1 cellular context compared by ENCODE assay signal in genomic region chr3:13282528-13282985, GRCh38.
TF ChIP-seq lines count a peak whose summit lies in the region.

No MANE protein-coding gene starts in this region.

TF ChIP-seq in K562, 482 proteins besides CTCF, POLR2A, EP300 and RAD21 (continued from another document):
- TF ChIP-seq HMGN3 (IDR thresholded peaks at IDR 0.05; ENCODE audit: borderline replicate concordance, extremely low read depth, insufficient read length, low read depth, low read length) = peak; percentile 12
- TF ChIP-seq CCNT2 (IDR thresholded peaks at IDR 0.05; ENCODE audit: borderline replicate concordance, extremely low read depth, insufficient read length, low read depth, low read length) = no peak
- no peak for TF ChIP-seq HNRNPH1 (optimal IDR thresholded peaks at IDR 0.05; ENCODE audit: low read depth, low read length)
- TF ChIP-seq ZBTB34 (CRISPR knock-in tag; IDR thresholded peaks at IDR 0.05) = no peak
- no peak for TF ChIP-seq PRPF4 (IDR thresholded peaks at IDR 0.05; ENCODE audit: insufficient read depth, low read depth, low read length, poor library complexity, severe bottlenecking)
- peak; percentile 19; the same call in 1 of the 2 replicates for TF ChIP-seq RB1 (IDR thresholded peaks at IDR 0.05; ENCODE audit: low read depth)
- TF ChIP-seq RBM22 (IDR thresholded peaks at IDR 0.05; ENCODE audit: low read depth, low read length, poor library complexity, severe bottlenecking) = no peak
- TF ChIP-seq NR3C1 (CRISPR knock-in tag; IDR thresholded peaks at IDR 0.05) = no peak
- TF ChIP-seq ZFX (CRISPR knock-in tag; IDR thresholded peaks at IDR 0.05) = peak; percentile 18
- TF ChIP-seq YY1 (IDR thresholded peaks at IDR 0.05; ENCODE audit: borderline replicate concordance in 1 of 3, control insufficient read depth in 1 of 3, extremely low read depth in 1 of 3, insufficient read depth in 3 of 3, insufficient read length in 1 of 3, insufficient replicate concordance in 2 of 3, low read depth in 1 of 3, low read length in 2 of 3) = peak in 1 of 3 experiments; percentile 13
- 0 out of 2 replicates have a peak, but pooled peaks have one; percentile 23 for TF ChIP-seq ZBTB7A (IDR thresholded peaks at IDR 0.05; ENCODE audit: borderline replicate concordance, control insufficient read depth, low read depth, low read length)
TF ChIP-seq in K562: peak in this region for 12.
